ENCODE assay signal across 21 cellular contexts in genomic region chr2:226981731-226982373, GRCh38.
A peak's percentile ranks its signal among the peaks of the same experiment; 100 is the strongest.
DNase-seq lines count a peak whose midpoint lies in the region; ATAC-seq and TF ChIP-seq lines count a peak whose summit lies in the region.
"Had no signal": no experiment of that assay in that cellular context is flagged by ENCODE, and none has a peak within 500 bp of the region (broad histone marks: within the 10 kb centered on the region; RNA-seq: fewer than 3 reads in every experiment).

No MANE protein-coding gene starts in this region.

- H3K27ac Mint-ChIP-seq in activated CD4-positive, alpha-beta T cell treated with anti-CD3 and anti-CD28 coated beads, Interleukin-2, amount 10 ng/mL, durations not matched to agents 7 days and 5 days: no peak overlapping the region
- no peak overlapping the region for H3K27ac Mint-ChIP-seq in activated CD4-positive, alpha-beta T cell treated with anti-CD3 and anti-CD28 coated beads for 36 hours
- H3K27ac Mint-ChIP-seq in type B pancreatic cell: peak overlapping the region; percentile 74
- H3K27ac Mint-ChIP-seq in MCF 10A (ENCODE audit: low read depth, unreplicated experiment): no peak overlapping the region

- BruUV-seq in MCF 10A (replicated peaks; lab: Mats Ljungman, UMichigan): no TSS peak

- 88 to 93% (median 92%) methylated on average over 4 of the region's 4 CpGs for WGBS in psoas muscle, 3 donors

- H3K4me3 ChIP-seq in fibroblast of villous mesenchyme (ENCODE audit: low read depth, low read length) (no peak overlapping the region), psoas muscle (no peak overlapping the region)
- H3K4me3 ChIP-seq: ascending aorta, SK-N-MC, skin epidermis, testis had no signal

- no peak overlapping the region for H3K27ac ChIP-seq in RWPE1
- no peak overlapping the region for H3K27ac ChIP-seq in psoas muscle
- H3K27ac ChIP-seq: ascending aorta, HL-60, KMS-11, SK-N-MC, skin epidermis, testis had no signal

- no peaks in the 10 kb centered on the region for H3K9me3 Mint-ChIP-seq in activated CD4-positive, alpha-beta T cell treated with anti-CD3 and anti-CD28 coated beads, Interleukin-2, amount 10 ng/mL, durations not matched to agents 7 days and 5 days
- no peaks in the 10 kb centered on the region for H3K9me3 Mint-ChIP-seq in activated CD4-positive, alpha-beta T cell treated with anti-CD3 and anti-CD28 coated beads for 36 hours (ENCODE audit: low read depth)
- H3K9me3 Mint-ChIP-seq in type B pancreatic cell (no peaks in the 10 kb centered on the region), MCF 10A (ENCODE audit: unreplicated experiment) (no peaks in the 10 kb centered on the region)

- no peak overlapping the region for H3K4me3 Mint-ChIP-seq in activated CD4-positive, alpha-beta T cell treated with anti-CD3 and anti-CD28 coated beads, Interleukin-2, amount 10 ng/mL, durations not matched to agents 7 days and 5 days
- H3K4me3 Mint-ChIP-seq in activated CD4-positive, alpha-beta T cell treated with anti-CD3 and anti-CD28 coated beads for 36 hours: no peak overlapping the region
- H3K4me3 Mint-ChIP-seq in type B pancreatic cell (no peak overlapping the region), MCF 10A (ENCODE audit: unreplicated experiment) (no peak overlapping the region)

- no peaks in the 10 kb centered on the region for H3K27me3 ChIP-seq in psoas muscle (ENCODE audit: insufficient read depth in 3 of 3, low read length in 2 of 3)
- H3K27me3 ChIP-seq: ascending aorta, testis had no signal

- DNase-seq in activated CD4-positive, alpha-beta T cell treated with anti-CD3 and anti-CD28 coated beads, Interleukin-2, amount 10 ng/mL, durations not matched to agents 7 days and 5 days: peak; percentile 12
- no peak for DNase-seq in activated CD4-positive, alpha-beta T cell treated with anti-CD3 and anti-CD28 coated beads for 36 hours
- DNase-seq in RWPE1 (ENCODE audit: low spot score) (peak; percentile 20), fibroblast of villous mesenchyme (ENCODE audit: low read depth) (peak; percentile 79), type B pancreatic cell (ENCODE audit: extremely low spot score, unreplicated experiment) (no peak), psoas muscle (no peak), MCF 10A (ENCODE audit: unreplicated experiment) (no peak)
- DNase-seq: activated CD4-positive, alpha-beta T cell treated with anti-CD3 and anti-CD28 coated beads, Interleukin-2, amount 50 U/mL, for 1 hour; effector memory CD4-positive, alpha-beta T cell; hypothalamus; kidney glomerular epithelial cell; NCI-H1436 treated with DMSO at 0.1 percent for 48 hours; stimulated activated CD4-positive, alpha-beta T cell treated with anti-CD3 and anti-CD28 coated beads, Interleukin-4, amount 100 ng/mL, for 4 hours; testis had no signal

- ATAC-seq in activated CD4-positive, alpha-beta T cell treated with anti-CD3 and anti-CD28 coated beads for 36 hours: no peak
- no peak for ATAC-seq in psoas muscle
- no peak for ATAC-seq in GM19328 (IDR thresholded peaks at IDR 0.05; ENCODE audit: unreplicated experiment)

- TF ChIP-seq CTCF in RWPE1 (conservative IDR thresholded peaks at IDR 0.05; ENCODE audit: low read depth): no peak
- no peak for TF ChIP-seq CTCF in fibroblast of villous mesenchyme (IDR thresholded peaks at IDR 0.05; ENCODE audit: insufficient read depth, low read depth, low read length)
- no peak for TF ChIP-seq CTCF in type B pancreatic cell (conservative IDR thresholded peaks at IDR 0.05)
- TF ChIP-seq CTCF in psoas muscle (IDR thresholded peaks at IDR 0.05): no peak
- no peak for TF ChIP-seq CTCF in MCF 10A (IDR thresholded peaks at IDR 0.05; ENCODE audit: unreplicated experiment)

- intact Hi-C loops in activated CD4-positive, alpha-beta T cell treated with anti-CD3 and anti-CD28 coated beads for 36 hours (cut with DNase I, micrococcal nuclease): loop anchor here in 1 of 2 experiments (10.0 kb wide), 4 partner anchors 147 to 1097 kb away; partner anchors contain the start of gene RHBDD1
- intact Hi-C loops in psoas muscle (cut with DNase I): loop anchor here (5.0 to 10.0 kb wide), 3 partner anchors 147 to 1087 kb away; partner anchors contain the start of gene RHBDD1 (in 1 of the 2)
- intact Hi-C loops in MCF 10A (cut with micrococcal nuclease): no loop called here

- no peaks in the 10 kb centered on the region for H3K9me3 ChIP-seq in psoas muscle
- H3K9me3 ChIP-seq: ascending aorta, testis had no signal

- H3K4me1 Mint-ChIP-seq in activated CD4-positive, alpha-beta T cell treated with anti-CD3 and anti-CD28 coated beads, Interleukin-2, amount 10 ng/mL, durations not matched to agents 7 days and 5 days: peaks cover 55% of the 10 kb centered on the region
- peaks cover 37% of the 10 kb centered on the region for H3K4me1 Mint-ChIP-seq in activated CD4-positive, alpha-beta T cell treated with anti-CD3 and anti-CD28 coated beads for 36 hours
- H3K4me1 Mint-ChIP-seq in type B pancreatic cell (ENCODE audit: unreplicated experiment) (peaks cover 15% of the 10 kb centered on the region), MCF 10A (ENCODE audit: insufficient read depth, unreplicated experiment) (peaks cover 28% of the 10 kb centered on the region)

- peaks cover 10% of the 10 kb centered on the region for H3K4me1 ChIP-seq in psoas muscle

- H3K36me3 Mint-ChIP-seq in activated CD4-positive, alpha-beta T cell treated with anti-CD3 and anti-CD28 coated beads, Interleukin-2, amount 10 ng/mL, durations not matched to agents 7 days and 5 days (ENCODE audit: low read depth): no peaks in the 10 kb centered on the region
- peaks cover 4% of the 10 kb centered on the region for H3K36me3 Mint-ChIP-seq in activated CD4-positive, alpha-beta T cell treated with anti-CD3 and anti-CD28 coated beads for 36 hours (ENCODE audit: low read depth)
- no peaks in the 10 kb centered on the region for H3K36me3 Mint-ChIP-seq in type B pancreatic cell
- no peaks in the 10 kb centered on the region for H3K36me3 Mint-ChIP-seq in MCF 10A (ENCODE audit: insufficient read depth, unreplicated experiment)

- no peaks in the 10 kb centered on the region for H3K27me3 Mint-ChIP-seq in activated CD4-positive, alpha-beta T cell treated with anti-CD3 and anti-CD28 coated beads, Interleukin-2, amount 10 ng/mL, durations not matched to agents 7 days and 5 days
- no peaks in the 10 kb centered on the region for H3K27me3 Mint-ChIP-seq in activated CD4-positive, alpha-beta T cell treated with anti-CD3 and anti-CD28 coated beads for 36 hours
- no peaks in the 10 kb centered on the region for H3K27me3 Mint-ChIP-seq in type B pancreatic cell
- H3K27me3 Mint-ChIP-seq in MCF 10A (ENCODE audit: insufficient read depth, unreplicated experiment): no peaks in the 10 kb centered on the region
- H3K27me3 Mint-ChIP-seq: progenitor cell of endocrine pancreas had no signal

- POLR2A ChIA-PET in activated CD4-positive, alpha-beta T cell treated with anti-CD3 and anti-CD28 coated beads, Interleukin-2, amount 10 ng/mL, durations not matched to agents 7 days and 5 days (lab: Charles Lee): no interaction called here
- POLR2A ChIA-PET in activated CD4-positive, alpha-beta T cell treated with anti-CD3 and anti-CD28 coated beads for 36 hours (lab: Charles Lee): no interaction called here
- POLR2A ChIA-PET in RWPE1 (lab: Yijun Ruan, JAX; ENCODE audit: low non-redundant PET): no interaction called here
- POLR2A ChIA-PET in MCF 10A (lab: Yijun Ruan, JAX): interaction anchor here (0.6 to 2.6 kb wide), 2 partner anchors 146 to 863 kb away, joined by 4 to 12 read pairs; partner anchors contain the start of gene RHBDD1

- H3K36me3 ChIP-seq in psoas muscle (ENCODE audit: insufficient read depth in 1 of 2, low read depth in 1 of 2): no peaks in the 10 kb centered on the region
- H3K36me3 ChIP-seq: ascending aorta had no signal

- CTCF ChIA-PET in activated CD4-positive, alpha-beta T cell treated with anti-CD3 and anti-CD28 coated beads, Interleukin-2, amount 10 ng/mL, durations not matched to agents 7 days and 5 days (lab: Charles Lee): interaction anchor here (0.9 to 2.1 kb wide), 3 partner anchors 12 to 117 kb away, joined by 3 to 5 read pairs (median 3); no protein-coding TSS in a partner anchor
- CTCF ChIA-PET in activated CD4-positive, alpha-beta T cell treated with anti-CD3 and anti-CD28 coated beads for 36 hours (lab: Charles Lee): interaction anchor here (0.6 to 0.9 kb wide), 3 partner anchors 16 to 1310 kb away, joined by 3 read pairs; no protein-coding TSS in a partner anchor
- CTCF ChIA-PET in RWPE1 (lab: Yijun Ruan, JAX): interaction anchor here (0.7 kb wide), 1 partner anchor 9 kb away, joined by 3 read pairs; no protein-coding TSS in a partner anchor
- CTCF ChIA-PET in MCF 10A (lab: Yijun Ruan, JAX): interaction anchor here (0.6 to 2.2 kb wide), 9 partner anchors 146 to 1860 kb away, joined by 3 to 9 read pairs (median 4); partner anchors contain the start of gene RHBDD1

Comparison
In these comparisons a context has a peak if more than half of its experiments do, and no peak if none do; other contexts are left out.
1. DNase-seq: peak in activated CD4-positive, alpha-beta T cell treated with anti-CD3 and anti-CD28 coated beads, Interleukin-2, amount 10 ng/mL, durations not matched to agents 7 days and 5 days (single experiment), RWPE1 (single experiment) and fibroblast of villous mesenchyme (single experiment); none in activated CD4-positive, alpha-beta T cell treated with anti-CD3 and anti-CD28 coated beads for 36 hours (single experiment), type B pancreatic cell (single experiment), psoas muscle (0 of 2) and MCF 10A (single experiment).